Comparison of ENCODE assay signal across 12 cellular contexts in genomic region chr6:156379946-156380707, GRCh38.
DNase-seq lines count a peak whose midpoint lies in the region; FAIRE-seq and TF ChIP-seq lines count a peak whose summit lies in the region.
"Had no signal": no experiment of that assay in that cellular context is flagged by ENCODE, and none has a peak within 500 bp of the region (broad histone marks: within the 10 kb centered on the region; RNA-seq: fewer than 3 reads in every experiment).

No MANE protein-coding gene starts in this region.

- H3K27me3 ChIP-seq in SJSA1 (replicated peaks), result no peaks in the 10 kb centered on the region
- no peaks in the 10 kb centered on the region for H3K27me3 ChIP-seq in hepatocyte

- no peaks in the 10 kb centered on the region for H3K4me1 Mint-ChIP-seq in nephron progenitor cell

- H3K36me3 ChIP-seq in SJSA1 (no peaks in the 10 kb centered on the region), hepatocyte (replicated peaks; ENCODE audit: insufficient read depth, low read depth) (no peaks in the 10 kb centered on the region)

- H3K4me3 Mint-ChIP-seq in nephron progenitor cell, result no peak overlapping the region

- TF ChIP-seq CTCF in hepatocyte (IDR thresholded peaks at IDR 0.05; ENCODE audit: poor library complexity), result no peak
- no peak for TF ChIP-seq CTCF in nephron progenitor cell (IDR thresholded peaks at IDR 0.05)

- H3K9me2 ChIP-seq in hepatocyte (replicated peaks; ENCODE audit: insufficient read depth), result no peaks in the 10 kb centered on the region

- no peaks in the 10 kb centered on the region for H4K20me1 ChIP-seq in hepatocyte (ENCODE audit: insufficient read depth, poor library complexity, severe bottlenecking)

- no peak overlapping the region for H3K4me3 ChIP-seq in SJSA1
- no peak overlapping the region for H3K4me3 ChIP-seq in hepatocyte
- H3K4me3 ChIP-seq: skin epidermis had no signal

- peak overlapping the region; percentile 47 for H3K4me2 ChIP-seq in hepatocyte

- 26% methylated on average over 5 of the region's 5 CpGs for WGBS in hepatocyte (ENCODE audit: low lambda C conversion rate, missing lambda C conversion rate)

- DNase-seq in NCI-H524 (lab: John Stamatoyannopoulos, UW), result peak; percentile 9 to 60
- no peak for DNase-seq in NCI-H524 treated with DMSO at 0.1 percent for 48 hours (lab: John Stamatoyannopoulos, UW)
- peak; percentile 55 to 62 for DNase-seq in SJSA1 (ENCODE audit: low read depth in 1 of 2, low spot score in 2 of 2)
- DNase-seq in hepatocyte (ENCODE audit: low spot score), result peak; percentile 57
- peak; percentile 36 for DNase-seq in urothelium cell line (ENCODE audit: low spot score)
- no peak for DNase-seq in RPMI8226
- no peak for DNase-seq in NCI-H2081 (lab: John Stamatoyannopoulos, UW)
- DNase-seq in nephron progenitor cell, result no peak
- DNase-seq: activated naive CD4-positive, alpha-beta T cell treated with Interleukin-2 at 50 U/mL for 16 hours; NCI-H446 treated with DMSO at 0.1 percent for 48 hours had no signal

- peaks cover 11% of the 10 kb centered on the region for H3K27me3 Mint-ChIP-seq in nephron progenitor cell (ENCODE audit: low read depth, poor library complexity)

- H3K27ac ChIP-seq in SJSA1 (peak overlapping the region; percentile 24; the same call in 1 of the 2 replicates), hepatocyte (peak overlapping the region; percentile 69)
- H3K27ac ChIP-seq: skin epidermis had no signal

- no peak overlapping the region for H2AFZ ChIP-seq in hepatocyte

- FAIRE-seq in urothelium cell line (lab: Jason Lieb, UNC), result no peak
- FAIRE-seq: A204.1 had no signal

- H3K27ac Mint-ChIP-seq in nephron progenitor cell, result no peak overlapping the region

- no peaks in the 10 kb centered on the region for H3K36me3 Mint-ChIP-seq in nephron progenitor cell (ENCODE audit: low read depth)

- H3K9me3 Mint-ChIP-seq in nephron progenitor cell, result no peaks in the 10 kb centered on the region

- H3K9me3 ChIP-seq in SJSA1 (replicated peaks) (no peaks in the 10 kb centered on the region), hepatocyte (ENCODE audit: low read depth) (no peaks in the 10 kb centered on the region)

- H3K79me2 ChIP-seq in hepatocyte, result no peaks in the 10 kb centered on the region

- H3K4me1 ChIP-seq in SJSA1 (replicated peaks) (peaks cover 13% of the 10 kb centered on the region), hepatocyte (ENCODE audit: insufficient read depth) (peaks cover 10% of the 10 kb centered on the region)

Comparison
In these comparisons a context has a peak if more than half of its experiments do, and no peak if none do; other contexts are left out.
1. DNase-seq: peak in NCI-H524 (2 of 2), SJSA1 (2 of 2), hepatocyte (single experiment) and urothelium cell line (single experiment); none in NCI-H524 treated with DMSO at 0.1 percent for 48 hours (single experiment), RPMI8226 (single experiment), NCI-H2081 (0 of 2) and nephron progenitor cell (single experiment).